ENCODE assay signal across 6 cellular contexts in the genomic region with DNA sequence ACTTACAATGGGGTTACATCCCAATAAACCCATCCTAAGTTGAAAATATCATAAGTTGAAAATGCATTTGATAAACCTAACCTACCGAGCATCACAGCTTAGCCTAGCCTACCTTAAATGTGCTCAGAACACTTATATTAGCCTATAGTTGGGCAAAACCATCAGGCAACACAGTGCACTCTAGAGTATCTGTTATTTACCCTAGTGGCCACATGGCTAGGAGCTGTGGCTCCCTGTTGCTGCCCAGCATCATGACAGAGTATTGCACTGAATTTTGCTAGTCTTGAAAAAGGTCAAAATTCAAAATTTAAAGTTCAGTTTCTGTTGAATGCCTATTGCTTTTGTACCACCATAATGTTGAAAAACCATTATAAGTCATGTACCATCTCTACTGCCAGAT.
"Had no signal": no experiment of that assay in that cellular context is flagged by ENCODE, and none has a peak within 500 bp of the region (broad histone marks: within the 10 kb centered on the region; RNA-seq: fewer than 3 reads in every experiment).

No MANE protein-coding gene starts in this region.

- DNase-seq: GOT3, H7, HCEC 1CT, IMR-90, KBM-7 had no signal

- FAIRE-seq: HTR-8/SVneo had no signal
